27 cellular contexts compared by ENCODE assay signal in the genomic region with DNA sequence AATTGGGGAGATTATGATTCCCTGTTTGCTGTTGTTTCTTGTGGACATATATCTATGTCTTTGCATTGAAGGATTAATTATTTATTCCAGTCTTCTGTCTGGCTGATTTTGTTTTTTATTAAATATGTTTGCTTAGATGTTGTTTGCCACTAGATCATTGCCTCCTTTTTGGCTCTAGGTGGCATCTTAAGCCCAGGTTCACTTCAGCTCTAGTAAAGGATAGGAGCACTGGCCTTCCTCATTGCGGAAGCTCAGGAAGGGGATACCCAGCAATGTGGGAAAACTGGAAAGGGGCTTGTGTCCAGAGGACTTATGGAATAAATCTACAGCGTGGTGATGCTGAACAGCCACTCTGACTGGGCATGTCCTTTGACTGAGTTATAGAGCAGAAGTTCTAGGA.
DNase-seq lines count a peak whose midpoint lies in the region; ATAC-seq, FAIRE-seq and TF ChIP-seq lines count a peak whose summit lies in the region.
"Had no signal": no experiment of that assay in that cellular context is flagged by ENCODE, and none has a peak within 500 bp of the region (broad histone marks: within the 10 kb centered on the region; RNA-seq: fewer than 3 reads in every experiment).

No MANE protein-coding gene starts in this region.

- ATAC-seq in GM19328 (IDR thresholded peaks at IDR 0.05; ENCODE audit: unreplicated experiment), result no peak
- ATAC-seq in HG02759 (IDR thresholded peaks at IDR 0.05; ENCODE audit: unreplicated experiment), result no peak
- ATAC-seq: activated CD8-positive, alpha-beta T cell treated with anti-CD3 and anti-CD28 coated beads for 36 hours; HepG2; left lobe of liver; stimulated activated memory B cell treated with anti-CD40 and anti-IgM and Interleukin-4, amounts not matched to agents 10 μg/mL and 1 μg/mL and 100 μg/mL, for 72 hours had no signal

- no peak for FAIRE-seq in D721Med (lab: Jason Lieb, UNC)
- FAIRE-seq: endothelial cell of umbilical vein, HepG2 had no signal

- no peak overlapping the region for H3K4me3 ChIP-seq in fibroblast of pulmonary artery (replicated peaks; ENCODE audit: low read depth, low read length)
- H3K4me3 ChIP-seq: BLaER1, HAP-1, ovary, SJSA1, transverse colon had no signal

- peak; percentile 5 for DNase-seq in ACHN
- DNase-seq in EH (ENCODE audit: low read depth), result peak; percentile 2
- peak; percentile 30 for DNase-seq in SK-MEL-5 (ENCODE audit: low read depth, low spot score)
- peak; percentile 3 for DNase-seq in fibroblast of pulmonary artery (ENCODE audit: low read depth)
- no peak for DNase-seq in D721Med (ENCODE audit: insufficient read length, low spot score)
- DNase-seq: activated CD8-positive, alpha-beta T cell treated with anti-CD3 and anti-CD28 coated beads for 36 hours; activated naive CD4-positive, alpha-beta T cell treated with anti-CD3 and anti-CD28 coated beads, Interleukin-2, amount 50 U/mL, for 16 hours; amniotic stem cell; DMS79 treated with DMSO at 0.1 percent for 48 hours; hippocampal formation; Kasumi-1; mesenchymal stem cell; NCI-H1048; NCI-H1694; NCI-H2171; NCI-H82; ovary; transverse colon had no signal

- TF ChIP-seq CTCF in fibroblast of pulmonary artery (IDR thresholded peaks at IDR 0.05; ENCODE audit: low read length, missing control alignments) (no peak), D721Med (IDR thresholded peaks at IDR 0.05; ENCODE audit: insufficient read depth, missing control alignments) (no peak)

- in situ Hi-C loops in ACHN (cut with HindIII; ENCODE audit: low pct_ligation_motif_present, low pct_unique_long_range_greater_than_20kb, low sequenced_read_pairs) (no loop called here), SK-MEL-5 (cut with HindIII; ENCODE audit: low pct_unique_long_range_greater_than_20kb, low sequenced_read_pairs) (no loop called here)
